In the genomic region with DNA sequence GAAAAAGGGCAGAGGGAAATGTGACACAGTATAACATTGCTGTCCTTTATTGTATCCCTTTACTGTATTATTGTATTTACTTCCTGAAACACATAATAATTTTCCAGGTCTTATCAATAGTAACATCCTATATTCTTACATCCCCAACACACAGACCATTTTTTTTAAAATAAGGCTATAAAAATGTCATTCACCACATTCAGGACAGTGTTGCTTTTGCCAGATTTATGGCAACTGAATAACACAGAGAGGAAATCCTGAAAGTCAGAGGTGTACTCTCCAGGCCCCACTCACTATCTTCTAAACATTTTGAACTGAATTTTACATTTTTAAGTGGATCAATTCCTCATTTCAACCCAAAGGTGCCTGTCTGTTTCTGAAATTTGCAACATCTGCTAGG, we compare ENCODE assay signal across 21 cellular contexts.
"Had no signal": no experiment of that assay in that cellular context is flagged by ENCODE, and none has a peak within 500 bp of the region (broad histone marks: within the 10 kb centered on the region; RNA-seq: fewer than 3 reads in every experiment).

No MANE protein-coding gene starts in this region.

- H3K4me3 Mint-ChIP-seq: activated CD4-positive, alpha-beta memory T cell treated with anti-CD3 and anti-CD28 coated beads for 36 hours; activated CD8-positive, alpha-beta memory T cell treated with anti-CD3 and anti-CD28 coated beads, Interleukin-2, amount 10 ng/mL, durations not matched to agents 7 days and 5 days; activated naive CD8-positive, alpha-beta T cell treated with anti-CD3 and anti-CD28 coated beads, Interleukin-2, amount 10 ng/mL, durations not matched to agents 7 days and 5 days; central memory CD8-positive, alpha-beta T cell; memory B cell; neural crest cell; stimulated activated effector memory CD8-positive, alpha-beta T cell treated with anti-CD3 and anti-CD28 coated beads, Interleukin-12 subunit alpha, Interleukin-12 subunit beta, amount 100 ng/mL, for 72 hours; stimulated activated naive CD8-positive, alpha-beta T cell treated with anti-CD3 and anti-CD28 coated beads, Interleukin-15, amount 100 ng/mL, for 72 hours; T-helper 2 cell treated with Interferon-gamma antibody and Interleukin-4, amounts not matched to agents 5 μg/mL and 100 μg/mL, for 36 hours had no signal

- H3K9me3 ChIP-seq: breast epithelium, gastroesophageal sphincter, right lobe of liver, tibial nerve had no signal

- DNase-seq: activated CD4-positive, alpha-beta memory T cell treated with anti-CD3 and anti-CD28 coated beads for 36 hours; activated CD8-positive, alpha-beta memory T cell treated with anti-CD3 and anti-CD28 coated beads, Interleukin-2, amount 10 ng/mL, durations not matched to agents 7 days and 5 days; activated gamma-delta T cell treated with Interleukin-2 at 50 U/mL for 16 hours; activated naive CD8-positive, alpha-beta T cell treated with anti-CD3 and anti-CD28 coated beads, Interleukin-2, amount 10 ng/mL, durations not matched to agents 7 days and 5 days; activated T-cell treated with anti-CD3 and anti-CD28 coated beads for 4 hours; amniotic stem cell; head of caudate nucleus; hypothalamus; occipital lobe; right lobe of liver; stimulated activated CD4-positive, alpha-beta T cell treated with anti-CD3 and anti-CD28 coated beads, Interleukin-2, amount 100 ng/mL, for 24 hours; stimulated activated naive CD8-positive, alpha-beta T cell treated with anti-CD3 and anti-CD28 coated beads, Interleukin-15, amount 100 ng/mL, for 72 hours had no signal

- H3K27me3 Mint-ChIP-seq: activated CD4-positive, alpha-beta memory T cell treated with anti-CD3 and anti-CD28 coated beads for 36 hours; activated CD8-positive, alpha-beta memory T cell treated with anti-CD3 and anti-CD28 coated beads, Interleukin-2, amount 10 ng/mL, durations not matched to agents 7 days and 5 days; activated naive CD8-positive, alpha-beta T cell treated with anti-CD3 and anti-CD28 coated beads, Interleukin-2, amount 10 ng/mL, durations not matched to agents 7 days and 5 days; central memory CD8-positive, alpha-beta T cell; memory B cell; stimulated activated naive CD8-positive, alpha-beta T cell treated with anti-CD3 and anti-CD28 coated beads, Interleukin-15, amount 100 ng/mL, for 72 hours had no signal

- H3K4me3 ChIP-seq: breast epithelium, gastroesophageal sphincter, right lobe of liver, skin epidermis, tibial nerve had no signal

- H3K27ac Mint-ChIP-seq: activated CD4-positive, alpha-beta memory T cell treated with anti-CD3 and anti-CD28 coated beads for 36 hours; activated CD8-positive, alpha-beta memory T cell treated with anti-CD3 and anti-CD28 coated beads, Interleukin-2, amount 10 ng/mL, durations not matched to agents 7 days and 5 days; activated naive CD8-positive, alpha-beta T cell treated with anti-CD3 and anti-CD28 coated beads, Interleukin-2, amount 10 ng/mL, durations not matched to agents 7 days and 5 days; memory B cell; stimulated activated effector memory CD8-positive, alpha-beta T cell treated with anti-CD3 and anti-CD28 coated beads, Interleukin-12 subunit alpha, Interleukin-12 subunit beta, amount 100 ng/mL, for 72 hours; stimulated activated naive CD8-positive, alpha-beta T cell treated with anti-CD3 and anti-CD28 coated beads, Interleukin-15, amount 100 ng/mL, for 72 hours; T-helper 2 cell treated with Interferon-gamma antibody and Interleukin-4, amounts not matched to agents 5 μg/mL and 100 μg/mL, for 36 hours had no signal

- H3K27me3 ChIP-seq: breast epithelium, gastroesophageal sphincter, right lobe of liver, tibial nerve had no signal

- H3K4me1 ChIP-seq: gastroesophageal sphincter, right lobe of liver had no signal

- ATAC-seq: activated CD8-positive, alpha-beta memory T cell treated with anti-CD3 and anti-CD28 coated beads, Interleukin-2, amount 10 ng/mL, durations not matched to agents 7 days and 5 days; gastroesophageal sphincter; right lobe of liver; stimulated activated effector memory CD8-positive, alpha-beta T cell treated with anti-CD3 and anti-CD28 coated beads, Interleukin-12 subunit alpha, Interleukin-12 subunit beta, amount 100 ng/mL, for 72 hours; stimulated activated naive CD8-positive, alpha-beta T cell treated with anti-CD3 and anti-CD28 coated beads, Interleukin-15, amount 100 ng/mL, for 72 hours had no signal

- H3K27ac ChIP-seq: breast epithelium, gastroesophageal sphincter, right lobe of liver, skin epidermis, tibial nerve had no signal

- H3K9me3 Mint-ChIP-seq: activated CD4-positive, alpha-beta memory T cell treated with anti-CD3 and anti-CD28 coated beads for 36 hours; activated naive CD8-positive, alpha-beta T cell treated with anti-CD3 and anti-CD28 coated beads, Interleukin-2, amount 10 ng/mL, durations not matched to agents 7 days and 5 days; central memory CD8-positive, alpha-beta T cell; memory B cell; neural crest cell; stimulated activated effector memory CD8-positive, alpha-beta T cell treated with anti-CD3 and anti-CD28 coated beads, Interleukin-12 subunit alpha, Interleukin-12 subunit beta, amount 100 ng/mL, for 72 hours; stimulated activated naive CD8-positive, alpha-beta T cell treated with anti-CD3 and anti-CD28 coated beads, Interleukin-15, amount 100 ng/mL, for 72 hours; T-helper 2 cell treated with Interferon-gamma antibody and Interleukin-4, amounts not matched to agents 5 μg/mL and 100 μg/mL, for 36 hours had no signal

- H3K36me3 ChIP-seq: breast epithelium, gastroesophageal sphincter, right lobe of liver, tibial nerve had no signal
